8 cellular contexts compared by ENCODE assay signal in the genomic region with DNA sequence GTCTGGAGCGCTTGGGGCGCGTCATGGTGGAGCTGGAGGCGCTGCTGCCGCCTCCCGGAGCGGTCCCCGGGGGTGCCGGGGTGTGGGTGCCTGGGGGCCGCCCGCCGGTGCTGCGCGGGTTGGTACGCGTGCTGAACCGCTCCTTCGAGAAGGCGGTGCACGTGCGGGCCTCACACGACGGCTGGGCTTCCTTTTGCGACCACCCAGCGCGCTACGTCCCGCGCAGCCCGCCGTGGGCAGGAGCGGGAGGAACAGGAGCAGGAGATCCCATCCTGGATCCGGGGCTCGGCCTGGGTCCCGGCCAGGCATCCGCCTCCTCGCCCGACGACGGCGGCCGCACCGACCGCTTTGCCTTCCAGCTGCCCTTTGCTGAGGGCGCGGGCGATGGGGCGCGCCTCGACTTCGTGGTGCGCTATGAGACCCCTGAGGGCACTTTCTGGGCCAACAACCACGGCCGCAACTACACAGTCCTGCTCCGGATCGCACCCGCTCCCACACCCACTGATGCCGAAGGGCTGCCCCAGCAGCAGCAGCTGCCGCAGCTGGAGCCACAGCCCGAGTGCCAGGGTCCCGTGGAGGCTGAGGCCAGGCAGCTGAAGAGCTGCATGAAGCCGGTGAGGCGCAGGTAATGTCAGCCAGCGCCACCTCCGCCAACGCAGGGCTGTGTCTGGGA. TPM values are rescaled to one million over a fixed set of nuclear protein-coding genes. Genes with fewer than 3 reads are reported as not detected.
DNase-seq lines count a peak whose midpoint lies in the region; ATAC-seq and TF ChIP-seq lines count a peak whose summit lies in the region.

No MANE protein-coding gene starts in this region.

- POLR2A ChIA-PET in T-cell (lab: Charles Lee): no interaction called here

- H3K36me3 ChIP-seq in sigmoid colon: no peaks in the 10 kb centered on the region

- no peaks in the 10 kb centered on the region for H3K9me3 ChIP-seq in sigmoid colon

- H3K36me3 Mint-ChIP-seq in T-cell: peaks cover 9% of the 10 kb centered on the region

- no peak for ATAC-seq in T-cell (replicated peaks in 1 of 4)

- H3K27me3 ChIP-seq in sigmoid colon: no peaks in the 10 kb centered on the region

- H3K4me3 Mint-ChIP-seq in T-cell: peak overlapping the region; percentile 70 to 83 (median 80)

- WGBS in sigmoid colon, 2 donors: 52 to 61% methylated on average over 66 of the region's 66 CpGs

- H3K27me3 Mint-ChIP-seq in T-cell: no peaks in the 10 kb centered on the region

- intact Hi-C loops in sigmoid colon (cut with DNase I): loop anchor here (2.0 kb wide), 1 partner anchor 70 kb away; a partner anchor contains a TSS

- TF ChIP-seq POLR2A in sigmoid colon (IDR thresholded peaks at IDR 0.05): no peak

- peak overlapping the region; percentile 87 to 93 (median 90) for H3K27ac ChIP-seq in sigmoid colon

- peak overlapping the region; percentile 88 to 96 for H3K27ac Mint-ChIP-seq in T-cell

- TF ChIP-seq EP300 in sigmoid colon (IDR thresholded peaks at IDR 0.05): no peak

- H3K9me3 Mint-ChIP-seq in T-cell: no peaks in the 10 kb centered on the region

- peak overlapping the region; percentile 75; the same call in 1 of the 2 replicates for H3K4me3 ChIP-seq in GM08714 (ENCODE audit: low read length)
- peak overlapping the region; percentile 56 to 60 for H3K4me3 ChIP-seq in foreskin fibroblast (ENCODE audit: low read depth in 1 of 2, low read length in 2 of 2)
- peak overlapping the region; percentile 53 to 77 (median 75) for H3K4me3 ChIP-seq in sigmoid colon

- CTCF ChIA-PET in T-cell (lab: Charles Lee): no interaction called here

- TF ChIP-seq CTCF in foreskin fibroblast (IDR thresholded peaks at IDR 0.05; ENCODE audit: low read depth, low read length): no peak
- TF ChIP-seq CTCF in sigmoid colon (IDR thresholded peaks at IDR 0.05): no peak

- peaks cover 0 to 33% (median 22%) of the 10 kb centered on the region in 4 donors for H3K4me1 ChIP-seq in sigmoid colon

- DNase-seq in T-cell: peak in 1 of 34 experiments; percentile 11
- peak in 1 of 2 donors; percentile 9 for DNase-seq in foreskin fibroblast
- DNase-seq in sigmoid colon: no peak
- DNase-seq in activated CD4-positive, alpha-beta T cell treated with anti-CD3 and anti-CD28 coated beads for 4 hours: no peak
- no peak for DNase-seq in NCI-H526 (lab: John Stamatoyannopoulos, UW)
- no peak for DNase-seq in stimulated activated CD4-positive, alpha-beta T cell treated with anti-CD3 and anti-CD28 coated beads, Interleukin-4, amount 100 ng/mL, for 1 hour
- no peak for DNase-seq in stimulated activated CD4-positive, alpha-beta T cell treated with anti-CD3 and anti-CD28 coated beads, Interleukin-1b, Interleukin-23, amount 100 ng/mL, for 48 hours

- peaks cover 53 to 61% (median 55%) of the 10 kb centered on the region in 3 donors for H3K4me1 Mint-ChIP-seq in T-cell

RNA-seq across cellular contexts. Expression of a gene that starts 0.8 kb away (rescaled TPM):
- total RNA-seq in T-cell: 10 to 100 TPM; 11.7 to 20.8 (median 17.5) TPM
- total RNA-seq in sigmoid colon: 10 to 100 TPM in 2 of 4 donors, 1 to 10 TPM in 2; 8.6 to 13.7 (median 10.1) TPM
- polyA plus RNA-seq in sigmoid colon: 1 to 10 TPM; 2.2 to 5.4 (median 3.9) TPM

RNA-seq across cellular contexts. Expression of a gene that starts 5.9 kb away (rescaled TPM):
- total RNA-seq in T-cell (10 to 100 TPM in 4 of 5 donors, 1 to 10 TPM in 1; 9.0 to 30.1 (median 21.7) TPM), sigmoid colon (not detected)
- 1 to 10 TPM in 1 of 3 donors, not detected in 2; 3.1 TPM for polyA plus RNA-seq in sigmoid colon

RNA-seq across cellular contexts. Expression of a gene that starts 33.1 kb away (rescaled TPM):
- total RNA-seq in T-cell (under 1 TPM in 1 of 5 donors, not detected in 4; 0.66 TPM), sigmoid colon (not detected)
- not detected for polyA plus RNA-seq in sigmoid colon

RNA-seq across cellular contexts. Expression of a gene that starts 35.1 kb away (rescaled TPM):
- total RNA-seq in T-cell (10 to 100 TPM; 21.0 to 34.9 (median 33.1) TPM), sigmoid colon (10 to 100 TPM; 11.1 to 15.0 (median 12.6) TPM)
- polyA plus RNA-seq in sigmoid colon: 10 to 100 TPM in 1 of 3 donors, 1 to 10 TPM in 2; 9.0 to 16.1 (median 9.6) TPM

RNA-seq across cellular contexts. Expression of a gene that starts 37.2 kb away (rescaled TPM):
- 1 to 10 TPM; 1.4 to 1.9 (median 1.6) TPM for total RNA-seq in T-cell
- under 1 TPM in 2 of 4 donors, not detected in 2; 0.14 to 0.16 TPM for total RNA-seq in sigmoid colon
- polyA plus RNA-seq in sigmoid colon: under 1 TPM in 2 of 3 donors, not detected in 1; under 0.01 to 0.70 TPM

Comparison
In these comparisons a context has a peak if more than half of its experiments do, and no peak if none do; other contexts are left out.
1. RNA of a gene that starts 5.9 kb away (total RNA-seq): 9.0 to 30.1 TPM in T-cell; not detected in sigmoid colon; every median in the first group is over 10 times any median in the second.
2. Peak in every context shown above with its lines, with median percentiles within 50 percentile points of each other: H3K4me3 ChIP-seq.